ENCODE assay signal across 23 cellular contexts in genomic region chr7:30652951-30653641, GRCh38. TPM values are rescaled to one million over a fixed set of nuclear protein-coding genes. Genes with fewer than 3 reads are reported as not detected.
"Had no signal": no experiment of that assay in that cellular context is flagged by ENCODE, and none has a peak within 500 bp of the region (broad histone marks: within the 10 kb centered on the region; RNA-seq: fewer than 3 reads in every experiment).

No MANE protein-coding gene starts in this region.

- ATAC-seq: activated CD8-positive, alpha-beta T cell treated with anti-CD3 and anti-CD28 coated beads for 36 hours; natural killer cell treated with Interleukin-12 subunit alpha and Interleukin-12 subunit beta and Interleukin-15 and Interleukin-18, amount 100 ng/mL, for 72 hours; stimulated activated naive CD8-positive, alpha-beta T cell treated with anti-CD3 and anti-CD28 coated beads, Interleukin-15, amount 100 ng/mL, for 72 hours had no signal

- H3K27me3 ChIP-seq: colonic mucosa had no signal

- H3K4me2 ChIP-seq: SK-N-SH had no signal

- H3K4me3 ChIP-seq: colonic mucosa, skin epidermis had no signal

- DNase-seq: activated CD4-positive, alpha-beta T cell treated with anti-CD3 and anti-CD28 coated beads for 4 hours; activated CD8-positive, alpha-beta T cell treated with anti-CD3 and anti-CD28 coated beads for 36 hours; activated T-cell treated with anti-CD3 and anti-CD28 coated beads, Interleukin-2, amount 50 U/mL, for 72 hours; amygdala; caudate nucleus; colonic mucosa; endodermal cell; foreskin fibroblast; hypothalamus; islet precursor cell; mesendoderm; nucleus accumbens; stimulated activated CD4-positive, alpha-beta T cell treated with anti-CD3 and anti-CD28 coated beads, Interleukin-4, amount 100 ng/mL, for 1 hour; stimulated activated naive CD8-positive, alpha-beta T cell treated with anti-CD3 and anti-CD28 coated beads, Interleukin-15, amount 100 ng/mL, for 72 hours; trophoblast cell had no signal

- H3K9me3 Mint-ChIP-seq: activated CD8-positive, alpha-beta T cell treated with anti-CD3 and anti-CD28 coated beads for 36 hours; activated T-cell treated with anti-CD3 and anti-CD28 coated beads, Interleukin-2, amount 50 U/mL, for 72 hours; endodermal cell; natural killer cell treated with Interleukin-12 subunit alpha and Interleukin-12 subunit beta and Interleukin-15 and Interleukin-18, amount 100 ng/mL, for 72 hours; stimulated activated naive CD8-positive, alpha-beta T cell treated with anti-CD3 and anti-CD28 coated beads, Interleukin-15, amount 100 ng/mL, for 72 hours; T-helper 2 cell treated with Interferon-gamma antibody and Interleukin-4, amounts not matched to agents 5 μg/mL and 100 μg/mL, for 36 hours had no signal

- H3K36me3 Mint-ChIP-seq: natural killer cell treated with Interleukin-12 subunit alpha and Interleukin-12 subunit beta and Interleukin-15 and Interleukin-18, amount 100 ng/mL, for 72 hours had no signal

- H3K4me1 ChIP-seq: colonic mucosa had no signal

- H3K9me3 ChIP-seq: colonic mucosa, SK-N-SH had no signal

- H3K36me3 ChIP-seq: colonic mucosa had no signal

- H3K27ac Mint-ChIP-seq: activated CD8-positive, alpha-beta T cell treated with anti-CD3 and anti-CD28 coated beads for 36 hours; activated naive CD8-positive, alpha-beta T cell; activated T-cell treated with anti-CD3 and anti-CD28 coated beads, Interleukin-2, amount 50 U/mL, for 72 hours; endodermal cell; T-helper 2 cell treated with Interferon-gamma antibody and Interleukin-4, amounts not matched to agents 5 μg/mL and 100 μg/mL, for 36 hours had no signal

- H3K27me3 Mint-ChIP-seq: activated CD8-positive, alpha-beta T cell treated with anti-CD3 and anti-CD28 coated beads for 36 hours; activated naive CD8-positive, alpha-beta T cell; natural killer cell treated with Interleukin-12 subunit alpha and Interleukin-12 subunit beta and Interleukin-15 and Interleukin-18, amount 100 ng/mL, for 72 hours; stimulated activated naive CD8-positive, alpha-beta T cell treated with anti-CD3 and anti-CD28 coated beads, Interleukin-15, amount 100 ng/mL, for 72 hours had no signal

- H3K4me1 Mint-ChIP-seq: stimulated activated naive CD8-positive, alpha-beta T cell treated with anti-CD3 and anti-CD28 coated beads, Interleukin-15, amount 100 ng/mL, for 72 hours had no signal

- H3K27ac ChIP-seq: colonic mucosa, epithelial cell of prostate, skin epidermis had no signal

- FAIRE-seq: TTC549 had no signal

- H3K9ac ChIP-seq: SK-N-SH had no signal

- H3K4me3 Mint-ChIP-seq: activated CD8-positive, alpha-beta T cell treated with anti-CD3 and anti-CD28 coated beads for 36 hours; activated naive CD8-positive, alpha-beta T cell; activated T-cell treated with anti-CD3 and anti-CD28 coated beads, Interleukin-2, amount 50 U/mL, for 72 hours; endodermal cell; natural killer cell treated with Interleukin-12 subunit alpha and Interleukin-12 subunit beta and Interleukin-15 and Interleukin-18, amount 100 ng/mL, for 72 hours; stimulated activated naive CD8-positive, alpha-beta T cell treated with anti-CD3 and anti-CD28 coated beads, Interleukin-15, amount 100 ng/mL, for 72 hours; T-helper 2 cell treated with Interferon-gamma antibody and Interleukin-4, amounts not matched to agents 5 μg/mL and 100 μg/mL, for 36 hours had no signal

RNA-seq across cellular contexts. Expression of gene CRHR2, which starts 29.2 kb away (rescaled TPM):
- total RNA-seq: activated CD8-positive, alpha-beta T cell treated with anti-CD3 and anti-CD28 coated beads for 36 hours; activated T-cell treated with anti-CD3 and anti-CD28 coated beads, Interleukin-2, amount 50 U/mL, for 72 hours; endodermal cell; liver; natural killer cell treated with Interleukin-12 subunit alpha and Interleukin-12 subunit beta and Interleukin-15 and Interleukin-18, amount 100 ng/mL, for 72 hours had no signal
